Comparison of ENCODE assay signal across 15 cellular contexts in the genomic region with DNA sequence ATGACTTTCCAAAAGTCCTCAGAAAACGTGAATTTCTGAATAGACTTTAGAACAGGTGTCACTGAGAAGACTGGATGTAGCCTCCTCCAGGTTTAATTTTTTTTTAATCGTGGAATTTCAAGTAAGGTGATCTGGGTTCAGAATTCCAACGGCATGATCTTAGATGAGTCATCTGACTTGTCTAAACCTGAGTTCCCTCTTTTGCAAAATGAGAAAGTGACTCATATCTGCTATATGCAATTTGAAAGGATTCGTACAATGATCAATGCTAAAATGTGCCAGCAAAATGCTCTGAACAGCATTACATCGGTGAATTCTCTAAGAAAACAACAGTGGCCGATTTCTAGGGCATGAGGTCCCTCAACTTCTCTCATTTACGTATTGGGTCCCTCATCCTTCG.
DNase-seq lines count a peak whose midpoint lies in the region; ATAC-seq, FAIRE-seq and TF ChIP-seq lines count a peak whose summit lies in the region.
"Had no signal": no experiment of that assay in that cellular context is flagged by ENCODE, and none has a peak within 500 bp of the region (broad histone marks: within the 10 kb centered on the region; RNA-seq: fewer than 3 reads in every experiment).

No MANE protein-coding gene starts in this region.

- ATAC-seq in GM23338 (no peak), WTC11 (no peak)

- H3K36me3 Mint-ChIP-seq in GM23338 (ENCODE audit: low read depth), result no peaks in the 10 kb centered on the region
- H3K36me3 Mint-ChIP-seq in WTC11, result no peaks in the 10 kb centered on the region

- H3K27me3 ChIP-seq in bronchial epithelial cell (ENCODE audit: control insufficient read depth, insufficient read depth, low read length), result no peaks in the 10 kb centered on the region
- no peaks in the 10 kb centered on the region for H3K27me3 ChIP-seq in neutrophil
- H3K27me3 ChIP-seq in GM23338 (ENCODE audit: insufficient read depth), result no peaks in the 10 kb centered on the region

- H3K36me3 ChIP-seq in bronchial epithelial cell (ENCODE audit: control insufficient read depth, insufficient read depth, low read length) (no peaks in the 10 kb centered on the region), neutrophil (no peaks in the 10 kb centered on the region), GM23338 (ENCODE audit: insufficient read depth) (no peaks in the 10 kb centered on the region; the same call in 1 of the 2 replicates)

- H3K4me3 Mint-ChIP-seq in GM23338 (no peak overlapping the region), WTC11 (no peak overlapping the region)
- H3K4me3 Mint-ChIP-seq: stimulated activated naive CD8-positive, alpha-beta T cell treated with anti-CD3 and anti-CD28 coated beads, Interleukin-15, Interleukin-2, amounts not matched to agents 100 ng/mL and 50 ng/mL, for 24 hours had no signal

- in situ Hi-C loops in ACHN (cut with HindIII; ENCODE audit: low pct_ligation_motif_present, low pct_unique_long_range_greater_than_20kb, low sequenced_read_pairs), result no loop called here

- H3K4me2 ChIP-seq in GM23338, result no peak overlapping the region

- no peaks in the 10 kb centered on the region for H4K20me1 ChIP-seq in GM23338 (replicated peaks; ENCODE audit: insufficient read depth)

- POLR2A ChIA-PET in WTC11 (lab: Charles Lee), result no interaction called here

- CTCF ChIA-PET in WTC11 (lab: Charles Lee), result interaction anchor here (1.1 kb wide), 1 partner anchor 8 kb away, joined by 3 read pairs; no protein-coding TSS in a partner anchor

- H3K4me3 ChIP-seq in bronchial epithelial cell (ENCODE audit: low read depth, low read length), result no peak overlapping the region
- peak overlapping the region; percentile 64 to 68 for H3K4me3 ChIP-seq in neutrophil (ENCODE audit: low read depth in 1 of 2, low read length in 1 of 2)
- no peak overlapping the region for H3K4me3 ChIP-seq in GM23338

- H3K27me3 Mint-ChIP-seq in GM23338 (ENCODE audit: insufficient read depth, low read depth, poor library complexity), result peaks cover 14% of the 10 kb centered on the region
- no peaks in the 10 kb centered on the region; the same call in 1 of the 2 replicates for H3K27me3 Mint-ChIP-seq in WTC11 (ENCODE audit: low read depth)

- no peak for FAIRE-seq in bronchial epithelial cell (lab: Jason Lieb, UNC)
- FAIRE-seq: kidney had no signal

- H3K4me1 Mint-ChIP-seq in GM23338 (peaks cover 12% of the 10 kb centered on the region), WTC11 (peaks cover 17% of the 10 kb centered on the region)

- H3K9me3 Mint-ChIP-seq in GM23338 (no peaks in the 10 kb centered on the region), WTC11 (no peaks in the 10 kb centered on the region)
- H3K9me3 Mint-ChIP-seq: stimulated activated naive CD8-positive, alpha-beta T cell treated with anti-CD3 and anti-CD28 coated beads, Interleukin-15, Interleukin-2, amounts not matched to agents 100 ng/mL and 50 ng/mL, for 24 hours had no signal

- no peak overlapping the region for H2AFZ ChIP-seq in GM23338

- peak; percentile 46 for DNase-seq in ACHN
- DNase-seq in LoVo (ENCODE audit: low spot score), result peak; percentile 26
- peak; percentile 98 for DNase-seq in bronchial epithelial cell (ENCODE audit: low read depth)
- no peak for DNase-seq in GM23338 (ENCODE audit: low spot score)
- DNase-seq in WTC11 (ENCODE audit: low spot score), result no peak
- no peak for DNase-seq in SHP77 (lab: John Stamatoyannopoulos, UW)
- no peak for DNase-seq in activated naive CD4-positive, alpha-beta T cell treated with anti-CD3 and anti-CD28 coated beads, Interleukin-2, amount 50 U/mL, for 16 hours
- DNase-seq: activated CD8-positive, alpha-beta memory T cell treated with anti-CD3 and anti-CD28 coated beads, Interleukin-2, amount 50 U/mL, for 4 hours; cortex of kidney; GOT3; kidney; NCI-H187; stimulated activated CD4-positive, alpha-beta T cell treated with anti-CD3 and anti-CD28 coated beads, Interleukin-15, amount 100 ng/mL, for 24 hours had no signal

- no peaks in the 10 kb centered on the region for H3K9me3 ChIP-seq in neutrophil

- H3K27ac ChIP-seq in neutrophil (peak overlapping the region; percentile 93), GM23338 (ENCODE audit: low read depth) (no peak overlapping the region)

- H3F3A ChIP-seq in GM23338 (replicated peaks; ENCODE audit: low read depth), result no peaks in the 10 kb centered on the region

- no peak overlapping the region for H3K27ac Mint-ChIP-seq in GM23338
- H3K27ac Mint-ChIP-seq in WTC11, result no peak overlapping the region
- H3K27ac Mint-ChIP-seq: stimulated activated naive CD8-positive, alpha-beta T cell treated with anti-CD3 and anti-CD28 coated beads, Interleukin-15, Interleukin-2, amounts not matched to agents 100 ng/mL and 50 ng/mL, for 24 hours had no signal

- peaks cover 12% of the 10 kb centered on the region; the same call in 1 of the 2 replicates for H3K9me2 ChIP-seq in GM23338 (ENCODE audit: insufficient read depth)

- H3K4me1 ChIP-seq in neutrophil (ENCODE audit: control insufficient read depth in 1 of 2, insufficient read depth in 1 of 2, low read depth in 1 of 2, low read length in 1 of 2) (peaks cover 56 to 59% of the 10 kb centered on the region in 2 experiments), GM23338 (ENCODE audit: insufficient read depth) (peaks cover 4% of the 10 kb centered on the region)

- TF ChIP-seq CTCF in bronchial epithelial cell (IDR thresholded peaks at IDR 0.05; ENCODE audit: insufficient read depth, low read length, severe bottlenecking) (no peak), neutrophil (IDR thresholded peaks at IDR 0.05) (no peak), GM23338 (conservative IDR thresholded peaks at IDR 0.05; ENCODE audit: low read depth in 2 of 2) (no peak), WTC11 (IDR thresholded peaks at IDR 0.05) (no peak)

- H3K79me2 ChIP-seq in GM23338 (replicated peaks; ENCODE audit: insufficient read depth), result no peaks in the 10 kb centered on the region

TF ChIP-seq in GM23338, 12 proteins besides CTCF, POLR2A, EP300 and RAD21 (continues in another document):
- TF ChIP-seq, protein P1, sequence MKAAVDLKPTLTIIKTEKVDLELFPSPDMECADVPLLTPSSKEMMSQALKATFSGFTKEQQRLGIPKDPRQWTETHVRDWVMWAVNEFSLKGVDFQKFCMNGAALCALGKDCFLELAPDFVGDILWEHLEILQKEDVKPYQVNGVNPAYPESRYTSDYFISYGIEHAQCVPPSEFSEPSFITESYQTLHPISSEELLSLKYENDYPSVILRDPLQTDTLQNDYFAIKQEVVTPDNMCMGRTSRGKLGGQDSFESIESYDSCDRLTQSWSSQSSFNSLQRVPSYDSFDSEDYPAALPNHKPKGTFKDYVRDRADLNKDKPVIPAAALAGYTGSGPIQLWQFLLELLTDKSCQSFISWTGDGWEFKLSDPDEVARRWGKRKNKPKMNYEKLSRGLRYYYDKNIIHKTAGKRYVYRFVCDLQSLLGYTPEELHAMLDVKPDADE (IDR thresholded peaks at IDR 0.05), result no peak
- TF ChIP-seq EZH2phosphoT487 (IDR thresholded peaks at IDR 0.05; ENCODE audit: unreplicated experiment), result no peak
- no peak for TF ChIP-seq STAT1 (IDR thresholded peaks at IDR 0.05; ENCODE audit: unreplicated experiment)
- TF ChIP-seq EZH2 (IDR thresholded peaks at IDR 0.05; ENCODE audit: low read depth, unreplicated experiment), result no peak
- no peak for TF ChIP-seq JUNB (IDR thresholded peaks at IDR 0.05; ENCODE audit: unreplicated experiment)
- TF ChIP-seq ZNF114 (CRISPR knock-in tag; IDR thresholded peaks at IDR 0.05), result no peak

TF ChIP-seq in WTC11, 78 proteins besides CTCF, POLR2A, EP300 and RAD21:
- TF ChIP-seq ZNF416 (CRISPR knock-in tag; IDR thresholded peaks at IDR 0.05), result no peak
- no peak for TF ChIP-seq ZNF317 (CRISPR knock-in tag; IDR thresholded peaks at IDR 0.05; ENCODE audit: borderline replicate concordance, low read depth)
- TF ChIP-seq TCF7 (CRISPR knock-in tag; IDR thresholded peaks at IDR 0.05; ENCODE audit: low read depth), result no peak
- TF ChIP-seq, protein P2, sequence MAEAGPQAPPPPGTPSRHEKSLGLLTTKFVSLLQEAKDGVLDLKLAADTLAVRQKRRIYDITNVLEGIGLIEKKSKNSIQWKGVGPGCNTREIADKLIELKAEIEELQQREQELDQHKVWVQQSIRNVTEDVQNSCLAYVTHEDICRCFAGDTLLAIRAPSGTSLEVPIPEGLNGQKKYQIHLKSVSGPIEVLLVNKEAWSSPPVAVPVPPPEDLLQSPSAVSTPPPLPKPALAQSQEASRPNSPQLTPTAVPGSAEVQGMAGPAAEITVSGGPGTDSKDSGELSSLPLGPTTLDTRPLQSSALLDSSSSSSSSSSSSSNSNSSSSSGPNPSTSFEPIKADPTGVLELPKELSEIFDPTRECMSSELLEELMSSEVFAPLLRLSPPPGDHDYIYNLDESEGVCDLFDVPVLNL (CRISPR knock-in tag; IDR thresholded peaks at IDR 0.05; ENCODE audit: borderline replicate concordance, low read depth), result no peak
- TF ChIP-seq, protein P3, sequence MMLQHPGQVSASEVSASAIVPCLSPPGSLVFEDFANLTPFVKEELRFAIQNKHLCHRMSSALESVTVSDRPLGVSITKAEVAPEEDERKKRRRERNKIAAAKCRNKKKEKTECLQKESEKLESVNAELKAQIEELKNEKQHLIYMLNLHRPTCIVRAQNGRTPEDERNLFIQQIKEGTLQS (CRISPR knock-in tag; conservative IDR thresholded peaks at IDR 0.05), result no peak

Comparison
In these comparisons a context has a peak if more than half of its experiments do, and no peak if none do; other contexts are left out.
1. DNase-seq: peak in ACHN (single experiment), LoVo (single experiment) and bronchial epithelial cell (single experiment); none in GM23338 (single experiment), WTC11 (single experiment), SHP77 (0 of 2) and activated naive CD4-positive, alpha-beta T cell treated with anti-CD3 and anti-CD28 coated beads, Interleukin-2, amount 50 U/mL, for 16 hours (single experiment).
2. H3K4me3 ChIP-seq: peak in neutrophil (2 of 2); none in bronchial epithelial cell (single experiment) and GM23338 (single experiment).